In genomic region chr15:57806003-57806402, GRCh38 we compare ENCODE assay signal across 30 cellular contexts.
"Had no signal": no experiment of that assay in that cellular context is flagged by ENCODE, and none has a peak within 500 bp of the region (broad histone marks: within the 10 kb centered on the region; RNA-seq: fewer than 3 reads in every experiment).

No MANE protein-coding gene starts in this region.

- DNase-seq: activated B cell treated with CpG ODN at 0.5 μM for 24 hours; activated CD4-positive, alpha-beta memory T cell treated with anti-CD3 and anti-CD28 coated beads for 36 hours; activated CD4-positive, alpha-beta T cell treated with anti-CD3 and anti-CD28 coated beads for 4 hours; activated CD4-positive, alpha-beta T cell treated with anti-CD3 and anti-CD28 coated beads, Interleukin-2, amount 50 U/mL, for 1 hour; activated CD4-positive, CD25-positive, alpha-beta regulatory T cell treated with anti-CD3 and anti-CD28 coated beads, Interleukin-2, amount 50 U/mL, for 72 hours; activated CD8-positive, alpha-beta memory T cell treated with anti-CD3 and anti-CD28 coated beads, Interleukin-2, amount 50 U/mL, for 4 hours; activated naive CD4-positive, alpha-beta T cell treated with anti-CD3 and anti-CD28 coated beads, Interleukin-2, amount 10 ng/mL, durations not matched to agents 7 days and 5 days; activated naive CD8-positive, alpha-beta T cell treated with anti-CD3 and anti-CD28 coated beads, Interleukin-2, amount 50 U/mL, for 24 hours; activated T-cell treated with anti-CD3 and anti-CD28 coated beads for 4 hours; activated T-cell treated with anti-CD3 and anti-CD28 coated beads, Interleukin-2, amount 50 U/mL, for 4 hours; anterior cingulate cortex; caudate nucleus; cerebellar nuclear complex; NCI-H1092 treated with DMSO at 0.1 percent for 48 hours; NCI-H1417 treated with DMSO at 0.1 percent for 48 hours; NCI-H187 treated with DMSO at 0.1 percent for 48 hours; NCI-H2081; NCI-H226; NCI-H446 treated with DMSO at 0.1 percent for 48 hours; NCI-H524; NCI-H69; NK-92 treated with Interleukin-12 subunit alpha and Interleukin-12 subunit beta, amount 100 ng/mL, for 24 hours; Right ventricle myocardium superior had no signal

- FAIRE-seq: bronchial epithelial cell had no signal

- H3K36me3 Mint-ChIP-seq: activated CD4-positive, alpha-beta memory T cell treated with anti-CD3 and anti-CD28 coated beads for 36 hours; activated naive CD4-positive, alpha-beta T cell treated with anti-CD3 and anti-CD28 coated beads, Interleukin-2, amount 10 ng/mL, durations not matched to agents 7 days and 5 days; brain had no signal

- H3K27ac Mint-ChIP-seq: activated B cell treated with CpG ODN at 0.5 μM for 24 hours; activated CD4-positive, alpha-beta memory T cell treated with anti-CD3 and anti-CD28 coated beads for 36 hours; activated naive CD4-positive, alpha-beta T cell treated with anti-CD3 and anti-CD28 coated beads, Interleukin-2, amount 10 ng/mL, durations not matched to agents 7 days and 5 days; activated naive CD8-positive, alpha-beta T cell; activated naive CD8-positive, alpha-beta T cell treated with anti-CD3 and anti-CD28 coated beads, Interleukin-2, amount 50 U/mL, for 24 hours; activated T-helper 1 cell treated with anti-CD3 and anti-CD28 coated beads, Interleukin-12 subunit alpha, Interleukin-12 subunit beta, Interleukin-2, Interleukin-4 antibody, amounts not matched to agents 30 ng/mL and 10 ng/mL and 1 ng/mL, durations not matched to agents 14 hours and 24 hours and 36 hours; brain; T-helper 1 cell treated with Interleukin-12 subunit alpha and Interleukin-12 subunit beta and Interleukin-4 antibody, amounts not matched to agents 30 μg/mL and 1 μg/mL, for 36 hours; T-helper 2 cell treated with Interferon-gamma antibody and Interleukin-4, amounts not matched to agents 5 μg/mL and 100 μg/mL, for 36 hours had no signal

- H3K27me3 Mint-ChIP-seq: activated naive CD8-positive, alpha-beta T cell had no signal

- H3K9me3 Mint-ChIP-seq: activated CD4-positive, alpha-beta memory T cell treated with anti-CD3 and anti-CD28 coated beads for 36 hours; activated naive CD4-positive, alpha-beta T cell treated with anti-CD3 and anti-CD28 coated beads, Interleukin-2, amount 10 ng/mL, durations not matched to agents 7 days and 5 days; activated T-cell treated with anti-CD3 and anti-CD28 coated beads, Interleukin-2, amount 50 U/mL, for 4 hours; T-helper 2 cell treated with Interferon-gamma antibody and Interleukin-4, amounts not matched to agents 5 μg/mL and 100 μg/mL, for 36 hours had no signal

- H3K4me3 Mint-ChIP-seq: activated B cell treated with CpG ODN at 0.5 μM for 24 hours; activated CD4-positive, alpha-beta memory T cell treated with anti-CD3 and anti-CD28 coated beads for 36 hours; activated naive CD4-positive, alpha-beta T cell treated with anti-CD3 and anti-CD28 coated beads, Interleukin-2, amount 10 ng/mL, durations not matched to agents 7 days and 5 days; activated naive CD8-positive, alpha-beta T cell; activated naive CD8-positive, alpha-beta T cell treated with anti-CD3 and anti-CD28 coated beads, Interleukin-2, amount 50 U/mL, for 24 hours; activated T-cell treated with anti-CD3 and anti-CD28 coated beads, Interleukin-2, amount 50 U/mL, for 4 hours; activated T-helper 1 cell treated with anti-CD3 and anti-CD28 coated beads, Interleukin-12 subunit alpha, Interleukin-12 subunit beta, Interleukin-2, Interleukin-4 antibody, amounts not matched to agents 30 ng/mL and 10 ng/mL and 1 ng/mL, durations not matched to agents 14 hours and 24 hours and 36 hours; brain; T-helper 1 cell treated with Interleukin-12 subunit alpha and Interleukin-12 subunit beta and Interleukin-4 antibody, amounts not matched to agents 30 μg/mL and 1 μg/mL, for 36 hours; T-helper 2 cell treated with Interferon-gamma antibody and Interleukin-4, amounts not matched to agents 5 μg/mL and 100 μg/mL, for 36 hours had no signal

- H3K27ac ChIP-seq: VCaP had no signal

- H3K4me1 Mint-ChIP-seq: activated B cell treated with CpG ODN at 0.5 μM for 24 hours; activated naive CD4-positive, alpha-beta T cell treated with anti-CD3 and anti-CD28 coated beads, Interleukin-2, amount 10 ng/mL, durations not matched to agents 7 days and 5 days; brain had no signal
